Comparison of ENCODE assay signal across 9 cellular contexts in the genomic region with DNA sequence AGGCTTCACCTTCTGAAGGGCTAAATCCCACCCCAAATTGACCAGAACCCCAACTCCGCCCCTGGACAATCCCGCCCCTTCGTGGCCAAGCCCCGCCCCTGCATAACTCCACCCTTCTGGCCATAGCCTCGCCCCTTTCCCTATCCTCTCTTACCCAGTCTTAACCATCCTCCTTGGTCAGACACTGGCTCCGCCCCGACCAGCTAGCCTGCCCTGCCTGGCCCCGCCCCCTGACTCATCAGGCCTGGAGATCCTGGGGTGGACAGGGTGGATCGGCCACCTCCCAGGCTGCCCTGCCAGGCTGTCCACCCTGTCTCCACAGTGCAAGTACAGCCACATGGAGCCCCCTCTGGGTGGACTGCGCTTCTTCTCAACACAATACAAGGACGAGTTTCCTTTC. TPM values are rescaled to one million over a fixed set of nuclear protein-coding genes. Genes with fewer than 3 reads are reported as not detected.
DNase-seq lines count a peak whose midpoint lies in the region; ATAC-seq, FAIRE-seq and TF ChIP-seq lines count a peak whose summit lies in the region.
"Had no signal": no experiment of that assay in that cellular context is flagged by ENCODE, and none has a peak within 500 bp of the region (broad histone marks: within the 10 kb centered on the region; RNA-seq: fewer than 3 reads in every experiment).

No MANE protein-coding gene starts in this region.

- no peaks in the 10 kb centered on the region for H3K9me3 Mint-ChIP-seq in activated naive CD4-positive, alpha-beta T cell treated with anti-CD3 and anti-CD28 coated beads, Interleukin-2, amount 50 U/mL, for 72 hours

- TF ChIP-seq CTCF in fibroblast of lung (conservative IDR thresholded peaks at IDR 0.05 in 1 of 2, IDR thresholded peaks at IDR 0.05 in 1 of 2; ENCODE audit: low read depth in 1 of 2, low read length in 2 of 2) = no peak
- TF ChIP-seq CTCF in D721Med (IDR thresholded peaks at IDR 0.05; ENCODE audit: insufficient read depth, missing control alignments) = no peak

- intact Hi-C loops in posterior vena cava (cut with DNase I) = no loop called here

- no peak overlapping the region for H3K27ac ChIP-seq in fibroblast of lung (ENCODE audit: insufficient read depth, low read length)
- no peak overlapping the region for H3K27ac ChIP-seq in effector memory CD4-positive, alpha-beta T cell (ENCODE audit: insufficient read depth, low read length, poor library complexity, severe bottlenecking)

- H3K79me2 ChIP-seq in fibroblast of lung (ENCODE audit: control insufficient read depth, insufficient read depth, low read length) = no peaks in the 10 kb centered on the region

- no peak for FAIRE-seq in D721Med (lab: Jason Lieb, UNC)

- peak; percentile 27 to 47 for ATAC-seq in activated naive CD4-positive, alpha-beta T cell treated with anti-CD3 and anti-CD28 coated beads, Interleukin-2, amount 50 U/mL, for 72 hours
- no peak for ATAC-seq in HG02678 (IDR thresholded peaks at IDR 0.05; ENCODE audit: unreplicated experiment)

- H3K9me3 ChIP-seq in fibroblast of lung (ENCODE audit: control insufficient read depth, insufficient read depth, low read depth, low read length) = no peaks in the 10 kb centered on the region
- no peaks in the 10 kb centered on the region for H3K9me3 ChIP-seq in effector memory CD4-positive, alpha-beta T cell (ENCODE audit: control insufficient read depth, low read length)

- H3K36me3 Mint-ChIP-seq in activated naive CD4-positive, alpha-beta T cell treated with anti-CD3 and anti-CD28 coated beads, Interleukin-2, amount 50 U/mL, for 72 hours = no peaks in the 10 kb centered on the region

- H3K4me1 ChIP-seq in fibroblast of lung (ENCODE audit: control insufficient read depth, extremely low read depth, insufficient read depth, low read length) = peaks cover 2% of the 10 kb centered on the region
- peaks cover 13% of the 10 kb centered on the region for H3K4me1 ChIP-seq in effector memory CD4-positive, alpha-beta T cell (ENCODE audit: control insufficient read depth, insufficient read depth, low read length, poor library complexity, severe bottlenecking)

- H3K9ac ChIP-seq in fibroblast of lung (ENCODE audit: insufficient read depth, low read length) = no peak overlapping the region

- H3K4me2 ChIP-seq in fibroblast of lung (ENCODE audit: extremely low read depth, insufficient read depth, low read length) = peak overlapping the region; percentile 25

- H3K4me3 ChIP-seq in fibroblast of lung (replicated peaks in 1 of 4; ENCODE audit: control extremely low read depth in 1 of 4, insufficient read depth in 1 of 4, low read depth in 3 of 4, low read length in 4 of 4) = no peak overlapping the region
- H3K4me3 ChIP-seq in effector memory CD4-positive, alpha-beta T cell (ENCODE audit: insufficient read depth, low read depth, low read length, poor library complexity, severe bottlenecking) = no peak overlapping the region

- H4K20me1 ChIP-seq in fibroblast of lung (ENCODE audit: control insufficient read depth, extremely low read depth, insufficient read depth, low read length) = no peaks in the 10 kb centered on the region

- no peaks in the 10 kb centered on the region for H3K27me3 ChIP-seq in fibroblast of lung (ENCODE audit: control insufficient read depth, insufficient read depth, low read length)
- H3K27me3 ChIP-seq in effector memory CD4-positive, alpha-beta T cell (replicated peaks; ENCODE audit: control insufficient read depth, insufficient read depth, low read length, poor library complexity, severe bottlenecking) = peaks cover 7% of the 10 kb centered on the region

- H2AFZ ChIP-seq in fibroblast of lung (ENCODE audit: low read length) = no peak overlapping the region

- no peak overlapping the region for H3K27ac Mint-ChIP-seq in activated naive CD4-positive, alpha-beta T cell treated with anti-CD3 and anti-CD28 coated beads, Interleukin-2, amount 50 U/mL, for 72 hours

- no peaks in the 10 kb centered on the region for H3K36me3 ChIP-seq in fibroblast of lung (ENCODE audit: control insufficient read depth, insufficient read depth, low read length)
- H3K36me3 ChIP-seq in effector memory CD4-positive, alpha-beta T cell (ENCODE audit: control insufficient read depth, insufficient read depth, low read length) = no peaks in the 10 kb centered on the region

- no peak for DNase-seq in activated naive CD4-positive, alpha-beta T cell treated with anti-CD3 and anti-CD28 coated beads, Interleukin-2, amount 50 U/mL, for 72 hours (ENCODE audit: low spot score in 2 of 2)
- DNase-seq in activated naive CD4-positive, alpha-beta T cell treated with Interleukin-2 at 50 U/mL for 16 hours = no peak
- peak; percentile 19 for DNase-seq in SHP77 treated with DMSO at 0.1 percent for 48 hours (lab: John Stamatoyannopoulos, UW)
- DNase-seq in fibroblast of lung (ENCODE audit: low read depth in 2 of 2) = peak; percentile 82 to 85
- DNase-seq in posterior vena cava (ENCODE audit: low spot score) = peak; percentile 97
- no peak for DNase-seq in effector memory CD4-positive, alpha-beta T cell
- no peak for DNase-seq in D721Med (ENCODE audit: insufficient read length, low spot score)
- DNase-seq: naive B cell had no signal

RNA-seq across cellular contexts. Expression of gene ZNF358, which starts 8.0 kb away (rescaled TPM):
- 10 to 100 TPM in 1 of 2 donors, under 1 TPM in 1; 0.59 to 11.1 TPM for total RNA-seq in activated naive CD4-positive, alpha-beta T cell treated with anti-CD3 and anti-CD28 coated beads, Interleukin-2, amount 50 U/mL, for 72 hours
- total RNA-seq in fibroblast of lung (16.2 and 16.7 TPM in 2 replicates), posterior vena cava (10 to 100 TPM; 52.3 to 55.0 TPM)
- polyA plus RNA-seq in fibroblast of lung = 24.0 and 26.8 TPM in 2 replicates
- 36.5 and 37.6 TPM in 2 replicates for polyA plus RNA-seq in fibroblast of lung (2012)
- 111 and 148 TPM in 2 replicates for polyA minus RNA-seq in fibroblast of lung (ENCODE audit: low replicate concordance)

RNA-seq across cellular contexts. Expression of gene MCOLN1, which starts 14.5 kb away (rescaled TPM):
- 10 to 100 TPM; 10.3 to 11.0 TPM for total RNA-seq in activated naive CD4-positive, alpha-beta T cell treated with anti-CD3 and anti-CD28 coated beads, Interleukin-2, amount 50 U/mL, for 72 hours
- total RNA-seq in fibroblast of lung (3.9 and 4.0 TPM in 2 replicates), posterior vena cava (10 to 100 TPM; 23.1 to 26.1 TPM)
- 15.1 and 20.5 TPM in 2 replicates for polyA plus RNA-seq in fibroblast of lung
- polyA plus RNA-seq in fibroblast of lung (2012) = 14.8 and 17.3 TPM in 2 replicates
- 62.3 and 81.6 TPM in 2 replicates for polyA minus RNA-seq in fibroblast of lung (ENCODE audit: low replicate concordance)

RNA-seq across cellular contexts. Expression of gene PEX11G, which starts 19.0 kb away (rescaled TPM):
- total RNA-seq in activated naive CD4-positive, alpha-beta T cell treated with anti-CD3 and anti-CD28 coated beads, Interleukin-2, amount 50 U/mL, for 72 hours = under 1 TPM; 0.27 to 0.74 TPM
- 3.8 and 3.9 TPM in 2 replicates for total RNA-seq in fibroblast of lung
- polyA plus RNA-seq in fibroblast of lung = 1.2 and 1.5 TPM in 2 replicates
- 2.5 and 3.3 TPM in 2 replicates for polyA plus RNA-seq in fibroblast of lung (2012)
- not detected in 2 replicates for polyA minus RNA-seq in fibroblast of lung (ENCODE audit: low replicate concordance)
- 1 to 10 TPM; 2.7 to 4.1 TPM for total RNA-seq in posterior vena cava

RNA-seq across cellular contexts. Expression of gene PNPLA6, which starts 27.6 kb away (rescaled TPM):
- 100 to 1,000 TPM; 102 to 138 TPM for total RNA-seq in activated naive CD4-positive, alpha-beta T cell treated with anti-CD3 and anti-CD28 coated beads, Interleukin-2, amount 50 U/mL, for 72 hours
- total RNA-seq in fibroblast of lung = 61.9 and 89.2 TPM in 2 replicates
- polyA plus RNA-seq in fibroblast of lung = 20.9 and 34.2 TPM in 2 replicates
- 64.4 and 87.6 TPM in 2 replicates for polyA plus RNA-seq in fibroblast of lung (2012)
- 99.4 and 154 TPM in 2 replicates for polyA minus RNA-seq in fibroblast of lung (ENCODE audit: low replicate concordance)
- total RNA-seq in posterior vena cava = 10 to 100 TPM; 78.0 to 79.3 TPM

Comparison
In these comparisons a context has a peak if more than half of its experiments do, and no peak if none do; other contexts are left out.
1. DNase-seq: peak in SHP77 treated with DMSO at 0.1 percent for 48 hours (single experiment), fibroblast of lung (2 of 2) and posterior vena cava (single experiment); none in activated naive CD4-positive, alpha-beta T cell treated with anti-CD3 and anti-CD28 coated beads, Interleukin-2, amount 50 U/mL, for 72 hours (0 of 2), activated naive CD4-positive, alpha-beta T cell treated with Interleukin-2 at 50 U/mL for 16 hours (single experiment), effector memory CD4-positive, alpha-beta T cell (0 of 3) and D721Med (single experiment).